ENCODE assay signal across 7 cellular contexts in the genomic region with DNA sequence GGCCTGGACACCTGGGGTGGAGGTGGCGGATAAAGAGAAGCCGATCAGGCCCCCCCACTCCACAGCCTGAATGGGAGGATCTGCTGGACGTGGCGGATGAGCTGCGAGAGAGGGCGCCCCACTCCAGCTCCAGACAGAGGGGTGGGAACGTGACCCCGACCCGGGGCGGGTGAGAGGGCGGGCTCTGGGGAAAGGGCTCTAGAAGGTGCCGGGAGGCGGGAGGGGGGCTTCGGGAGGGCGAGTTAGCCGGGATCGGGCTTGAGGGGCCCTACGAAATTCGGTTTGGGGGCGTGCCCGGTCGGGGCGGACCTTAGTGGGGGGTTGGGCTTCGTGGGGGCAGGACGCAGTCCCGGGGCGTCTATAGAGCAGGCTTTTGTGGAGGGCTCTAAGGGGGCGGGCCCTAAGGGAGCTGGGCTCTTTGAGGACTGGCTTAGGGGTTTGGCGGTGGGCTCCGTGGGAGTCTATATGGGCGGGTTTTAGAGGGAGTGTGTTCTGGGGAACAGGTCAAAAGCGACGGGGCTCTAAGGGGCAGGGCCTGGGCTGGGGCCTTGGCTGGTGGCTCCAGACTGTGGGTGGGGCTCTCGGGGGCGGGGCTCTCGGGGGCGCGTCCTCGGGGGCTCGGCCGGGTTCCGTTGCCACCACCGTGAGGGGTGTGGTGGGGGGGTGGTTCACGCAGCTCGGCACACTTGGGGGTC. TPM values are rescaled to one million over a fixed set of nuclear protein-coding genes. Genes with fewer than 3 reads are reported as not detected.
DNase-seq lines count a peak whose midpoint lies in the region; ATAC-seq and TF ChIP-seq lines count a peak whose summit lies in the region.

No MANE protein-coding gene starts in this region.

- peak overlapping the region; percentile 48 for H3K4me3 ChIP-seq in HUES6 (ENCODE audit: low read depth, low read length)

- peak overlapping the region; percentile 57 for H3K4me3 Mint-ChIP-seq in activated CD4-positive, alpha-beta memory T cell treated with anti-CD3 and anti-CD28 coated beads, Interleukin-2, amount 10 ng/mL, durations not matched to agents 7 days and 5 days

- POLR2A ChIA-PET in activated CD4-positive, alpha-beta memory T cell treated with anti-CD3 and anti-CD28 coated beads, Interleukin-2, amount 10 ng/mL, durations not matched to agents 7 days and 5 days (lab: Charles Lee), result interaction anchor here (0.7 kb wide), 1 partner anchor 10 kb away, joined by 3 read pairs; no protein-coding TSS in a partner anchor

- H3K27me3 ChIP-seq in HUES6 (ENCODE audit: control insufficient read depth, insufficient read depth, low read length), result peaks cover 92% of the 10 kb centered on the region
- H3K27me3 ChIP-seq in foreskin keratinocyte, result no peaks in the 10 kb centered on the region

- no peaks in the 10 kb centered on the region for H3K9me3 Mint-ChIP-seq in activated CD4-positive, alpha-beta memory T cell treated with anti-CD3 and anti-CD28 coated beads, Interleukin-2, amount 10 ng/mL, durations not matched to agents 7 days and 5 days

- peak; percentile 41 for DNase-seq in activated CD4-positive, alpha-beta memory T cell treated with anti-CD3 and anti-CD28 coated beads, Interleukin-2, amount 10 ng/mL, durations not matched to agents 7 days and 5 days
- DNase-seq in foreskin keratinocyte (no peak), sciatic nerve (ENCODE audit: low spot score) (peak; percentile 73), SHP77 treated with DMSO at 0.1 percent for 48 hours (lab: John Stamatoyannopoulos, UW) (no peak), globus pallidus (ENCODE audit: low spot score) (no peak)
- no peak for DNase-seq in activated CD4-positive, CD25-positive, alpha-beta regulatory T cell (lab: John Stamatoyannopoulos, UW)

- ATAC-seq in foreskin keratinocyte (peak; percentile 38), sciatic nerve (peak; percentile 69)

- H3K27me3 Mint-ChIP-seq in activated CD4-positive, alpha-beta memory T cell treated with anti-CD3 and anti-CD28 coated beads, Interleukin-2, amount 10 ng/mL, durations not matched to agents 7 days and 5 days, result peaks cover 7% of the 10 kb centered on the region

- intact Hi-C loops in sciatic nerve (cut with DNase I), result no loop called here

- H3K27ac ChIP-seq in HUES6 (ENCODE audit: low read depth, low read length) (no peak overlapping the region), foreskin keratinocyte (no peak overlapping the region)

- CTCF ChIA-PET in activated CD4-positive, alpha-beta memory T cell treated with anti-CD3 and anti-CD28 coated beads, Interleukin-2, amount 10 ng/mL, durations not matched to agents 7 days and 5 days (lab: Charles Lee), result interaction anchor here (1.1 to 3.6 kb wide), 5 partner anchors 10 to 164 kb away, joined by 3 to 17 read pairs (median 3); partner anchors contain the start of gene IL27RA

- H3K9me3 ChIP-seq in HUES6 (ENCODE audit: control insufficient read depth, insufficient read depth, low read depth, low read length), result no peaks in the 10 kb centered on the region

- H3K4me1 ChIP-seq in HUES6 (ENCODE audit: control insufficient read depth, insufficient read depth, low read length) (peaks cover 8% of the 10 kb centered on the region), foreskin keratinocyte (no peaks in the 10 kb centered on the region)

- H3K4me1 Mint-ChIP-seq in activated CD4-positive, alpha-beta memory T cell treated with anti-CD3 and anti-CD28 coated beads, Interleukin-2, amount 10 ng/mL, durations not matched to agents 7 days and 5 days, result peaks cover 2% of the 10 kb centered on the region

- H3K9ac ChIP-seq in HUES6 (ENCODE audit: low read length), result no peak overlapping the region

- no peaks in the 10 kb centered on the region for H3K36me3 Mint-ChIP-seq in activated CD4-positive, alpha-beta memory T cell treated with anti-CD3 and anti-CD28 coated beads, Interleukin-2, amount 10 ng/mL, durations not matched to agents 7 days and 5 days (ENCODE audit: low read depth)

- H3K36me3 ChIP-seq in HUES6 (ENCODE audit: control insufficient read depth, insufficient read depth, low read length), result no peaks in the 10 kb centered on the region

- H3K27ac Mint-ChIP-seq in activated CD4-positive, alpha-beta memory T cell treated with anti-CD3 and anti-CD28 coated beads, Interleukin-2, amount 10 ng/mL, durations not matched to agents 7 days and 5 days, result no peak overlapping the region

- peak; percentile 41 for TF ChIP-seq CTCF in foreskin keratinocyte (conservative IDR thresholded peaks at IDR 0.05)

RNA-seq across cellular contexts. Expression of gene NANOS3, which starts 4.1 kb away (rescaled TPM):
- total RNA-seq in activated CD4-positive, alpha-beta memory T cell treated with anti-CD3 and anti-CD28 coated beads, Interleukin-2, amount 10 ng/mL, durations not matched to agents 7 days and 5 days, result under 1 TPM; 0.65 to 0.95 TPM
- 0.56 and 1.2 TPM in 2 replicates for total RNA-seq in foreskin keratinocyte
- 0.64 and 1.3 TPM in 2 replicates for polyA plus RNA-seq in foreskin keratinocyte
- 1.4 TPM for total RNA-seq in sciatic nerve

RNA-seq across cellular contexts. Expression of gene BRME1, which starts 33.1 kb away (rescaled TPM):
- 1 to 10 TPM; 3.8 to 4.4 TPM for total RNA-seq in activated CD4-positive, alpha-beta memory T cell treated with anti-CD3 and anti-CD28 coated beads, Interleukin-2, amount 10 ng/mL, durations not matched to agents 7 days and 5 days
- 0.68 and 0.78 TPM in 2 replicates for total RNA-seq in foreskin keratinocyte
- polyA plus RNA-seq in foreskin keratinocyte, result 0.33 and 0.58 TPM in 2 replicates
- 3.4 TPM for total RNA-seq in sciatic nerve

RNA-seq across cellular contexts. Expression of gene CC2D1A, which starts 33.2 kb away (rescaled TPM):
- total RNA-seq in activated CD4-positive, alpha-beta memory T cell treated with anti-CD3 and anti-CD28 coated beads, Interleukin-2, amount 10 ng/mL, durations not matched to agents 7 days and 5 days, result 10 to 100 TPM; 30.6 to 32.7 TPM
- total RNA-seq in foreskin keratinocyte, result 28.9 and 29.0 TPM in 2 replicates
- 25.9 and 27.9 TPM in 2 replicates for polyA plus RNA-seq in foreskin keratinocyte
- total RNA-seq in sciatic nerve, result 45.3 TPM

Comparison
In these comparisons a context has a peak if more than half of its experiments do, and no peak if none do; other contexts are left out.
1. DNase-seq: peak in activated CD4-positive, alpha-beta memory T cell treated with anti-CD3 and anti-CD28 coated beads, Interleukin-2, amount 10 ng/mL, durations not matched to agents 7 days and 5 days (single experiment) and sciatic nerve (single experiment); none in foreskin keratinocyte (0 of 2), SHP77 treated with DMSO at 0.1 percent for 48 hours (single experiment), globus pallidus (single experiment) and activated CD4-positive, CD25-positive, alpha-beta regulatory T cell (0 of 4).